ENCODE assay signal across 9 cellular contexts in genomic region chr21:20443558-20444155, GRCh38.
DNase-seq lines count a peak whose midpoint lies in the region; ATAC-seq and TF ChIP-seq lines count a peak whose summit lies in the region.
"Had no signal": no experiment of that assay in that cellular context is flagged by ENCODE, and none has a peak within 500 bp of the region (broad histone marks: within the 10 kb centered on the region; RNA-seq: fewer than 3 reads in every experiment).

No MANE protein-coding gene starts in this region.

- no peaks in the 10 kb centered on the region for H3K36me3 ChIP-seq in right lobe of liver

- DNase-seq in NCI-H1105 treated with DMSO at 0.1 percent for 48 hours (lab: John Stamatoyannopoulos, UW) (peak; percentile 18), NCI-H1105 (lab: John Stamatoyannopoulos, UW) (no peak), HuH-7.5 (ENCODE audit: low spot score) (peak; percentile 5), right lobe of liver (no peak), 8988T (no peak)
- DNase-seq in central memory CD4-positive, alpha-beta T cell: no peak
- DNase-seq in activated CD8-positive, alpha-beta memory T cell treated with anti-CD3 and anti-CD28 coated beads, Interleukin-2, amount 50 U/mL, for 4 hours: no peak
- DNase-seq: hippocampal formation had no signal

- no peak for TF ChIP-seq POLR2A in right lobe of liver (IDR thresholded peaks at IDR 0.05)

- H3K27ac ChIP-seq in VCaP (no peak overlapping the region), right lobe of liver (no peak overlapping the region)

- WGBS in right lobe of liver (ENCODE audit: insufficient coverage, low coverage, low lambda C conversion rate, missing lambda C conversion rate): 58% methylated on average over 13 of the region's 13 CpGs

- no peaks in the 10 kb centered on the region for H3K27me3 ChIP-seq in right lobe of liver

- H3K4me1 ChIP-seq in right lobe of liver: no peaks in the 10 kb centered on the region

- intact Hi-C loops in right lobe of liver (cut with DNase I): no loop called here

- H3K4me3 ChIP-seq in right lobe of liver: no peak overlapping the region

- ATAC-seq in right lobe of liver: peak in 2 of 4 donors; percentile 33 to 35

- TF ChIP-seq CTCF in VCaP (conservative IDR thresholded peaks at IDR 0.05) (peak; percentile 100), right lobe of liver (IDR thresholded peaks at IDR 0.05) (peak; percentile 42 to 56 (median 49))

- no peaks in the 10 kb centered on the region for H3K9me3 ChIP-seq in right lobe of liver

Comparison
In these comparisons a context has a peak if more than half of its experiments do, and no peak if none do; other contexts are left out.
1. DNase-seq: peak in NCI-H1105 treated with DMSO at 0.1 percent for 48 hours (single experiment) and HuH-7.5 (single experiment); none in NCI-H1105 (single experiment), right lobe of liver (0 of 3), central memory CD4-positive, alpha-beta T cell (single experiment), 8988T (single experiment) and activated CD8-positive, alpha-beta memory T cell treated with anti-CD3 and anti-CD28 coated beads, Interleukin-2, amount 50 U/mL, for 4 hours (single experiment).